ENCODE assay signal across 8 cellular contexts in the genomic region with DNA sequence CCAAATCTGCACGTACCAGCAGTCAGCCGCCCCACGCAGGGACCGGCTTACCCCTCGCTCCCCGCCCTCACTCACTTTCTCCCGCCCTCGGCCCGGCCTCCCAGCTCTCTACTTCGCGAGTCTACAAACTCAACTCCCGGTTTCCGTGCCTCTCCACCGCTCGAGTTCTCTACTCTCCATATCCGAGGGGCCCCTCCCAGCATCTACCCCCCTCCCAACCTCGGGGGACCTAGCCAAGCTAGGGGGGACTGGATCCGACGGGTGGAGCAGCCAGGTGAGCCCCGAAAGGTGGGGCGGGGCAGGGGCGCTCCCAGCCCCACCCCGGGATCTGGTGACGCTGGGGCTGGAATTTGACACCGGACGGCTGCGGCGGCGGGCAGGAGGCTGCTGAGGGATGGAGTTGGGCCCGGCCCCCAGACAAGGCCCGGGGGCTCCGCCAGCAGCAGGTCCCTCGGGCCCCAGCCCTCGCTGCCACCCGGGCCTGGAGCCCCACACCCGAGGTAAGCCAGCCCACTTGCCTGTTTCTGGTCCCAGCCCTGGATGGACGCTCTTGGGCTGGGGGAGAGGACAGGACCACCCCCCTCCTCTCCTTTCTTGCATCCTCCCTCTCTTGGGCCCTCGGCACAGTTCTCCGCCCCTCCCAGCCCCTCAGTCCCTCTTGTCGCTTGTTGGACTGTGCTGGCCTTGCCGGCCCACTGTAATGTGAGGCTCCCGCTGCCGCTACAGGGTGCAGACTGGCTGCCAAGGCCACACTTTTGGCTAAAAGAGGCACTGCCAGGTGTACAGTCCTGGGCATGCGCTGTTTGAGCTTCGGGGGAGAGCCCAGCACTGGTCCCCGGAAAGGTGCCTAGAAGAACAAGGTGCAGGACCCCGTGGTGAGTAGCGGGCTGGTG. TPM values are rescaled to one million over a fixed set of nuclear protein-coding genes. Genes with fewer than 3 reads are reported as not detected.
A peak's percentile ranks its signal among the peaks of the same experiment; 100 is the strongest.
DNase-seq lines count a peak whose midpoint lies in the region; TF ChIP-seq lines count a peak whose summit lies in the region.

A gene with protein sequence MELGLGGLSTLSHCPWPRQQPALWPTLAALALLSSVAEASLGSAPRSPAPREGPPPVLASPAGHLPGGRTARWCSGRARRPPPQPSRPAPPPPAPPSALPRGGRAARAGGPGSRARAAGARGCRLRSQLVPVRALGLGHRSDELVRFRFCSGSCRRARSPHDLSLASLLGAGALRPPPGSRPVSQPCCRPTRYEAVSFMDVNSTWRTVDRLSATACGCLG (plus strand): TSS at position 416 of the 893 bp plus-strand sequence. CDS start 1,856 bp downstream, outside the sequence.

- TF ChIP-seq CTCF in dorsolateral prefrontal cortex (IDR thresholded peaks at IDR 0.05 in 54 of 56, conservative IDR thresholded peaks at IDR 0.05 in 2 of 56; ENCODE audit: low read depth in 1 of 56, partially characterized antibody in 56 of 56): no peak

- H3K4me3 ChIP-seq in dorsolateral prefrontal cortex: peak within 1 kb of the TSS in 44 of 59 donors; percentile 2 to 54 (median 28)

- intact Hi-C loops in dorsolateral prefrontal cortex (cut with DNase I): loop anchor here (5.0 to 10.0 kb wide), 4 partner anchors 114 to 709 kb away; partner anchors contain the start of gene KDM4A (in 2 of the 2)

- peaks cover 0 to 9% (median 0%) of the 10 kb centered on the region in 45 donors for H3K27me3 ChIP-seq in dorsolateral prefrontal cortex

- H3K27ac ChIP-seq in dorsolateral prefrontal cortex: peak within 1 kb of the TSS in 2 of 59 donors; percentile 5 to 23

- DNase-seq in EH (ENCODE audit: low read depth): peak; percentile 42
- DNase-seq in NCI-H2171 treated with DMSO at 0.1 percent for 48 hours (lab: John Stamatoyannopoulos, UW): peak; percentile 73
- peak in 1 of 10 donors; percentile 64 for DNase-seq in dorsolateral prefrontal cortex
- DNase-seq in myocyte (ENCODE audit: low read depth): peak; percentile 43
- no peak for DNase-seq in mesenteric fat pad (ENCODE audit: low spot score)
- no peak for DNase-seq in Kasumi-1 (lab: John Stamatoyannopoulos, UW)
- DNase-seq in stimulated activated CD8-positive, alpha-beta memory T cell treated with anti-CD3 and anti-CD28 coated beads, Interleukin-4, amount 100 ng/mL, for 48 hours: no peak
- DNase-seq in COR-L47 (lab: John Stamatoyannopoulos, UW): no peak

RNA-seq across cellular contexts. Expression of the gene that starts here (rescaled TPM):
- total RNA-seq in dorsolateral prefrontal cortex: 1 to 10 TPM in 86 of 120 experiments, under 1 TPM in 30, not detected in 4; 0.28 to 6.5 (median 1.4) TPM
- 0.80 and 6.9 TPM in 2 replicates for total RNA-seq in myocyte
- 0.52 TPM for polyA plus RNA-seq in myocyte (2012)
- total RNA-seq in mesenteric fat pad: 0.39 TPM

Comparison
In these comparisons a context has a peak if more than half of its experiments do, and no peak if none do; other contexts are left out.
1. DNase-seq: peak in EH (single experiment), NCI-H2171 treated with DMSO at 0.1 percent for 48 hours (single experiment) and myocyte (single experiment); none in mesenteric fat pad (single experiment), Kasumi-1 (0 of 2), stimulated activated CD8-positive, alpha-beta memory T cell treated with anti-CD3 and anti-CD28 coated beads, Interleukin-4, amount 100 ng/mL, for 48 hours (single experiment) and COR-L47 (single experiment).